2 cellular contexts compared by ENCODE assay signal in genomic region chr14:94387051-94388026, GRCh38.
A peak's percentile ranks its signal among the peaks of the same experiment; 100 is the strongest.
TF ChIP-seq lines count a peak whose summit lies in the region.

No MANE protein-coding gene starts in this region.

TF ChIP-seq in HEK293, 187 proteins besides CTCF, POLR2A, EP300 and RAD21:
- TF ChIP-seq ZNF544 (tag by site-specific recombination; IDR thresholded peaks at IDR 0.05), result no peak
- TF ChIP-seq ZNF768 (tag by site-specific recombination; IDR thresholded peaks at IDR 0.05), result peak; percentile 71

TF ChIP-seq in HepG2, 621 proteins besides CTCF, POLR2A, EP300 and RAD21 (continues in another document):
- peak; percentile 15; the same call in 1 of the 2 replicates for TF ChIP-seq KAT7 (CRISPR knock-in tag; IDR thresholded peaks at IDR 0.05; ENCODE audit: borderline replicate concordance)
- TF ChIP-seq ZNF256 (CRISPR knock-in tag; conservative IDR thresholded peaks at IDR 0.05), result peak; percentile 36; the same call in 1 of the 2 replicates
- peak; percentile 83 for TF ChIP-seq NR2F6 (IDR thresholded peaks at IDR 0.05)
- TF ChIP-seq NR2F6 (CRISPR knock-in tag; IDR thresholded peaks at IDR 0.05), result peak; percentile 77
- TF ChIP-seq ZFP1 (CRISPR knock-in tag; IDR thresholded peaks at IDR 0.05), result no peak
- TF ChIP-seq MTF2 (CRISPR knock-in tag; IDR thresholded peaks at IDR 0.05; ENCODE audit: borderline replicate concordance), result no peak
- TF ChIP-seq ZFP90 (CRISPR knock-in tag; IDR thresholded peaks at IDR 0.05; ENCODE audit: borderline replicate concordance), result 0 out of 2 replicates have a peak, but pooled peaks have one; percentile 0
- TF ChIP-seq SAP130 (CRISPR knock-in tag; IDR thresholded peaks at IDR 0.05; ENCODE audit: low read depth), result peak; percentile 13; the same call in 1 of the 2 replicates
- peak; percentile 77; the same call in 1 of the 2 replicates for TF ChIP-seq HNRNPL (IDR thresholded peaks at IDR 0.05; ENCODE audit: low read depth, low read length)
- 0 out of 2 replicates have a peak, but pooled peaks have one; percentile 25 for TF ChIP-seq ONECUT2 (CRISPR knock-in tag; IDR thresholded peaks at IDR 0.05)
- no peak for TF ChIP-seq KLF9 (CRISPR knock-in tag; IDR thresholded peaks at IDR 0.05; ENCODE audit: low read depth)
- no peak for TF ChIP-seq ZNF513 (CRISPR knock-in tag; conservative IDR thresholded peaks at IDR 0.05)
- TF ChIP-seq KDM1A (CRISPR knock-in tag; IDR thresholded peaks at IDR 0.05), result peak; percentile 8; the same call in 1 of the 2 replicates
- no peak for TF ChIP-seq TFAP4 (IDR thresholded peaks at IDR 0.05; ENCODE audit: borderline replicate concordance, low read depth)
- peak; percentile 32; the same call in 1 of the 2 replicates for TF ChIP-seq ZNF614 (CRISPR knock-in tag; IDR thresholded peaks at IDR 0.05; ENCODE audit: borderline replicate concordance)
- TF ChIP-seq ZNF530 (CRISPR knock-in tag; IDR thresholded peaks at IDR 0.05; ENCODE audit: low read depth), result no peak
- 0 out of 2 replicates have a peak, but pooled peaks have one; percentile 43 for TF ChIP-seq TCF7 (IDR thresholded peaks at IDR 0.05; ENCODE audit: low read depth)
- TF ChIP-seq PLRG1 (conservative IDR thresholded peaks at IDR 0.05), result no peak
- TF ChIP-seq ZNF670 (CRISPR knock-in tag; IDR thresholded peaks at IDR 0.05; ENCODE audit: borderline replicate concordance), result peak; percentile 56; the same call in 1 of the 2 replicates
- TF ChIP-seq ZNF879 (CRISPR knock-in tag; IDR thresholded peaks at IDR 0.05), result no peak
- no peak for TF ChIP-seq TBX2 (CRISPR knock-in tag; IDR thresholded peaks at IDR 0.05; ENCODE audit: borderline replicate concordance)
- no peak for TF ChIP-seq HOMEZ (CRISPR knock-in tag; IDR thresholded peaks at IDR 0.05; ENCODE audit: low read depth)
- TF ChIP-seq ZNF746 (CRISPR knock-in tag; IDR thresholded peaks at IDR 0.05), result no peak
- no peak for TF ChIP-seq HNF4G (IDR thresholded peaks at IDR 0.05; ENCODE audit: borderline replicate concordance, low read depth, low read length)
- TF ChIP-seq HNF4G (CRISPR knock-in tag; IDR thresholded peaks at IDR 0.05; ENCODE audit: borderline replicate concordance, low read depth), result no peak
- peak; percentile 24; the same call in 1 of the 2 replicates for TF ChIP-seq TEF (CRISPR knock-in tag; IDR thresholded peaks at IDR 0.05)
- TF ChIP-seq EHMT2 (IDR thresholded peaks at IDR 0.05; ENCODE audit: borderline replicate concordance, low read depth, low read length), result no peak
- no peak for TF ChIP-seq CSRNP2 (CRISPR knock-in tag; conservative IDR thresholded peaks at IDR 0.05; ENCODE audit: low read depth)
- 0 out of 2 replicates have a peak, but pooled peaks have one; percentile 13 for TF ChIP-seq ELF3 (CRISPR knock-in tag; IDR thresholded peaks at IDR 0.05)
- no peak for TF ChIP-seq CBX1 (IDR thresholded peaks at IDR 0.05; ENCODE audit: low read depth)
- peak; percentile 55; the same call in 1 of the 2 replicates for TF ChIP-seq GFI1 (CRISPR knock-in tag; IDR thresholded peaks at IDR 0.05; ENCODE audit: borderline replicate concordance)
- TF ChIP-seq ZKSCAN8 (CRISPR knock-in tag; IDR thresholded peaks at IDR 0.05; ENCODE audit: borderline replicate concordance), result no peak
- peak; percentile 52 for TF ChIP-seq HDAC2 (CRISPR knock-in tag; IDR thresholded peaks at IDR 0.05)
- 0 out of 2 replicates have a peak, but pooled peaks have one; percentile 56 for TF ChIP-seq ZMYM2 (CRISPR knock-in tag; IDR thresholded peaks at IDR 0.05)
- peak; percentile 82 for TF ChIP-seq POLR2G (IDR thresholded peaks at IDR 0.05; ENCODE audit: low read depth, low read length)
- no peak for TF ChIP-seq ZNF383 (CRISPR knock-in tag; IDR thresholded peaks at IDR 0.05; ENCODE audit: borderline replicate concordance)
- no peak for TF ChIP-seq RFX1 (IDR thresholded peaks at IDR 0.05)
- 0 out of 2 replicates have a peak, but pooled peaks have one; percentile 28 for TF ChIP-seq ADNP (CRISPR knock-in tag; IDR thresholded peaks at IDR 0.05)
- TF ChIP-seq NFAT5 (CRISPR knock-in tag; IDR thresholded peaks at IDR 0.05), result peak; percentile 59; the same call in 1 of the 2 replicates
- TF ChIP-seq RBFOX2 (IDR thresholded peaks at IDR 0.05; ENCODE audit: low read depth, low read length), result peak; percentile 83
- TF ChIP-seq ZNF605 (CRISPR knock-in tag; IDR thresholded peaks at IDR 0.05), result peak; percentile 67; the same call in 1 of the 2 replicates
- 0 out of 2 replicates have a peak, but pooled peaks have one; percentile 12 for TF ChIP-seq ZNF841 (CRISPR knock-in tag; IDR thresholded peaks at IDR 0.05; ENCODE audit: borderline replicate concordance)
- peak; percentile 15; the same call in 1 of the 2 replicates for TF ChIP-seq ZNF296 (CRISPR knock-in tag; conservative IDR thresholded peaks at IDR 0.05)
- no peak for TF ChIP-seq ZNF878 (CRISPR knock-in tag; IDR thresholded peaks at IDR 0.05)
- TF ChIP-seq ARID5B (CRISPR knock-in tag; IDR thresholded peaks at IDR 0.05), result 0 out of 2 replicates have a peak, but pooled peaks have one; percentile 13
- peak; percentile 49; the same call in 1 of the 2 replicates for TF ChIP-seq ZFP82 (CRISPR knock-in tag; IDR thresholded peaks at IDR 0.05; ENCODE audit: borderline replicate concordance)
- TF ChIP-seq MED8 (CRISPR knock-in tag; IDR thresholded peaks at IDR 0.05; ENCODE audit: insufficient replicate concordance), result no peak
- no peak for TF ChIP-seq ZBTB8A (CRISPR knock-in tag; IDR thresholded peaks at IDR 0.05; ENCODE audit: borderline replicate concordance, low read depth)
- TF ChIP-seq ZC3H13 (CRISPR knock-in tag; IDR thresholded peaks at IDR 0.05), result peak; percentile 28; the same call in 1 of the 2 replicates
- TF ChIP-seq ZBTB25 (CRISPR knock-in tag; IDR thresholded peaks at IDR 0.05), result no peak
- TF ChIP-seq AGO2 (optimal IDR thresholded peaks at IDR 0.05; ENCODE audit: low read depth, low read length), result peak; percentile 99
